16 cellular contexts compared by ENCODE assay signal in genomic region chr1:107359472-107360241, GRCh38.
A peak's percentile ranks its signal among the peaks of the same experiment; 100 is the strongest.
DNase-seq lines count a peak whose midpoint lies in the region; ATAC-seq and TF ChIP-seq lines count a peak whose summit lies in the region.
"Had no signal": no experiment of that assay in that cellular context is flagged by ENCODE, and none has a peak within 500 bp of the region (broad histone marks: within the 10 kb centered on the region; RNA-seq: fewer than 3 reads in every experiment).

No MANE protein-coding gene starts in this region.

- ATAC-seq in GM18519 (IDR thresholded peaks at IDR 0.05; ENCODE audit: low FRiP score, unreplicated experiment) (peak; percentile 35), HG02763 (IDR thresholded peaks at IDR 0.05; ENCODE audit: unreplicated experiment) (peak; percentile 49), HG03565 (IDR thresholded peaks at IDR 0.05; ENCODE audit: unreplicated experiment) (peak; percentile 39), memory B cell (ENCODE audit: low read depth) (peak; percentile 84), GM18873 (IDR thresholded peaks at IDR 0.05; ENCODE audit: low FRiP score, unreplicated experiment) (no peak)
- ATAC-seq: left lobe of liver had no signal

- H3K4me3 Mint-ChIP-seq in memory B cell, result peak overlapping the region; percentile 79
- H3K4me3 Mint-ChIP-seq: activated naive CD4-positive, alpha-beta T cell treated with anti-CD3 and anti-CD28 coated beads, Interleukin-2, amount 50 U/mL, for 24 hours had no signal

- POLR2A ChIA-PET in HEK293T (lab: Yijun Ruan, JAX), result no interaction called here

- H3K27ac Mint-ChIP-seq in memory B cell, result peak overlapping the region; percentile 60
- H3K27ac Mint-ChIP-seq: activated naive CD4-positive, alpha-beta T cell treated with anti-CD3 and anti-CD28 coated beads, Interleukin-2, amount 50 U/mL, for 24 hours had no signal

- peaks cover 28% of the 10 kb centered on the region for H3K4me1 Mint-ChIP-seq in memory B cell
- H3K4me1 Mint-ChIP-seq: activated naive CD4-positive, alpha-beta T cell treated with anti-CD3 and anti-CD28 coated beads, Interleukin-2, amount 50 U/mL, for 24 hours had no signal

- peaks cover 2% of the 10 kb centered on the region for H3K36me3 Mint-ChIP-seq in memory B cell
- H3K36me3 Mint-ChIP-seq: activated naive CD4-positive, alpha-beta T cell treated with anti-CD3 and anti-CD28 coated beads, Interleukin-2, amount 50 U/mL, for 24 hours had no signal

- CTCF ChIA-PET in HEK293T (lab: Yijun Ruan, JAX), result interaction anchor here (1.2 kb wide), 1 partner anchor 73 kb away, joined by 3 read pairs; no protein-coding TSS in a partner anchor

- no peaks in the 10 kb centered on the region for H3K9me3 Mint-ChIP-seq in memory B cell
- H3K9me3 Mint-ChIP-seq: activated naive CD4-positive, alpha-beta T cell treated with anti-CD3 and anti-CD28 coated beads, Interleukin-2, amount 50 U/mL, for 24 hours had no signal

- peak in 1 of 2 donors; percentile 9 for DNase-seq in memory B cell (ENCODE audit: low spot score in 2 of 2)
- no peak for DNase-seq in effector CD8-positive, alpha-beta T cell (lab: John Stamatoyannopoulos, UW)
- DNase-seq in activated CD4-positive, alpha-beta T cell treated with anti-CD3 and anti-CD28 coated beads for 4 hours, result no peak
- DNase-seq in HEK293T (ENCODE audit: extremely low spot score), result no peak
- DNase-seq: activated CD8-positive, alpha-beta memory T cell treated with anti-CD3 and anti-CD28 coated beads, Interleukin-2, amount 50 U/mL, for 48 hours; BE2C; HCEC 1CT; IMR-90; NCI-H1105 treated with DMSO at 0.1 percent for 48 hours; substantia nigra had no signal

- H3K27me3 Mint-ChIP-seq in memory B cell, result no peaks in the 10 kb centered on the region
- H3K27me3 Mint-ChIP-seq: activated naive CD4-positive, alpha-beta T cell treated with anti-CD3 and anti-CD28 coated beads, Interleukin-2, amount 50 U/mL, for 24 hours had no signal

TF ChIP-seq in HEK293T, 16 proteins besides CTCF, POLR2A, EP300 and RAD21:
- TF ChIP-seq SP1 (IDR thresholded peaks at IDR 0.05) (no peak), FOXK2 (IDR thresholded peaks at IDR 0.05) (no peak), FOXA1 (IDR thresholded peaks at IDR 0.05) (no peak), LEF1 (IDR thresholded peaks at IDR 0.05; ENCODE audit: borderline replicate concordance) (no peak), ZNF384 (IDR thresholded peaks at IDR 0.05) (no peak)
